ENCODE assay signal across 37 cellular contexts in the genomic region with DNA sequence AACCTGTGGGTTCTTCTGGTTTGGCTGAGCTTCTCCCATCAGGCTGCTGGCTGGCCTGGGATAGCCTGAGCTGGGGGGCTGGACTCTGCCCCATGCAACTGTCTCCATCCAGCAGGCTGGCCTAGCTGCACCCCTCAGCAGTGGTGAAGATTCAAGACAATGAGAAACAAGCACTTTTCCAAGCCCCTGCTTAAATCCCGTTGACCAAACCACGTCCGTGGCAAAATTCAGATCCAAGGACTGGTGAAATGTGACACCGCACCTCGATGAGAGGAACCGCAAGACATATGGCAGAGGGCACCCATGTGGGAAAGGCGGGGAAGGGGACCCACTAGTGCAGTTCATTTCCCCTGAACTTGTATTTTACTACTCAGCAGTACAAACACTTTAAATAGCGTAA. TPM values are rescaled to one million over a fixed set of nuclear protein-coding genes. Genes with fewer than 3 reads are reported as not detected.
"Had no signal": no experiment of that assay in that cellular context is flagged by ENCODE, and none has a peak within 500 bp of the region (broad histone marks: within the 10 kb centered on the region; RNA-seq: fewer than 3 reads in every experiment).

No MANE protein-coding gene starts in this region.

- H3K4me2 ChIP-seq: hepatocyte had no signal

- H3K36me3 Mint-ChIP-seq: immature natural killer cell; memory B cell; naive B cell; natural killer cell treated with Interleukin-12 subunit alpha and Interleukin-12 subunit beta and Interleukin-15 and Interleukin-18, amount 100 ng/mL, for 72 hours; stimulated activated memory B cell treated with anti-CD40 and anti-IgM and Interleukin-4, amounts not matched to agents 10 μg/mL and 1 μg/mL and 100 μg/mL, for 72 hours had no signal

- DNase-seq: dermis blood vessel endothelial cell; effector memory CD4-positive, alpha-beta T cell; foreskin keratinocyte; heart left ventricle; immature natural killer cell; naive B cell; occipital lobe; ovary; posterior cingulate gyrus; psoas muscle; right cardiac atrium; sigmoid colon; spleen; stimulated activated CD4-positive, alpha-beta T cell treated with anti-CD3 and anti-CD28 coated beads, Interleukin-4, amount 100 ng/mL, for 4 hours; stimulated activated naive CD8-positive, alpha-beta T cell treated with anti-CD3 and anti-CD28 coated beads, Interleukin-15, Interleukin-2, amounts not matched to agents 100 U/mL and 50 U/mL, for 24 hours; substantia nigra; testis; tibial artery had no signal

- H3K27ac ChIP-seq: coronary artery, esophagus muscularis mucosa, foreskin keratinocyte, gastroesophageal sphincter, heart left ventricle, hepatocyte, ovary, psoas muscle, sigmoid colon, skin epidermis, spleen, testis, tibial artery, upper lobe of left lung had no signal

- ATAC-seq: foreskin keratinocyte; gastroesophageal sphincter; heart left ventricle; left lobe of liver; natural killer cell treated with Interleukin-12 subunit alpha and Interleukin-12 subunit beta and Interleukin-15 and Interleukin-18, amount 100 ng/mL, for 72 hours; psoas muscle; right cardiac atrium; stimulated activated memory B cell treated with anti-CD40 and anti-IgM and Interleukin-4, amounts not matched to agents 10 μg/mL and 1 μg/mL and 100 μg/mL, for 72 hours; stimulated activated naive CD8-positive, alpha-beta T cell treated with anti-CD3 and anti-CD28 coated beads, Interleukin-15, Interleukin-2, amounts not matched to agents 100 U/mL and 50 U/mL, for 24 hours had no signal

- H3K4me1 Mint-ChIP-seq: memory B cell; naive B cell; stimulated activated memory B cell treated with anti-CD40 and anti-IgM and Interleukin-4, amounts not matched to agents 10 μg/mL and 1 μg/mL and 100 μg/mL, for 72 hours had no signal

- H3K4me1 ChIP-seq: esophagus muscularis mucosa, foreskin keratinocyte, gastroesophageal sphincter, heart left ventricle, psoas muscle, sigmoid colon, spleen, testis, tibial artery, upper lobe of left lung had no signal

- H3K27ac Mint-ChIP-seq: immature natural killer cell; memory B cell; naive B cell; natural killer cell treated with Interleukin-12 subunit alpha and Interleukin-12 subunit beta and Interleukin-15 and Interleukin-18, amount 100 ng/mL, for 72 hours; stimulated activated memory B cell treated with anti-CD40 and anti-IgM and Interleukin-4, amounts not matched to agents 10 μg/mL and 1 μg/mL and 100 μg/mL, for 72 hours had no signal

- H3K27me3 ChIP-seq: esophagus muscularis mucosa, heart left ventricle, hepatocyte, ovary, sigmoid colon, testis, tibial artery, upper lobe of left lung had no signal

- H3K4me3 Mint-ChIP-seq: immature natural killer cell; memory B cell; naive B cell; natural killer cell treated with Interleukin-12 subunit alpha and Interleukin-12 subunit beta and Interleukin-15 and Interleukin-18, amount 100 ng/mL, for 72 hours; stimulated activated memory B cell treated with anti-CD40 and anti-IgM and Interleukin-4, amounts not matched to agents 10 μg/mL and 1 μg/mL and 100 μg/mL, for 72 hours had no signal

- H3K4me3 ChIP-seq: coronary artery, esophagus muscularis mucosa, gastroesophageal sphincter, heart left ventricle, hepatocyte, lung, ovary, psoas muscle, sigmoid colon, skin epidermis, spleen, testis, tibial artery, upper lobe of left lung had no signal

- H3K9me3 ChIP-seq: esophagus muscularis mucosa, gastroesophageal sphincter, heart left ventricle, ovary, psoas muscle, sigmoid colon, spleen, testis, tibial artery, upper lobe of left lung had no signal

- H3K36me3 ChIP-seq: esophagus muscularis mucosa, gastroesophageal sphincter, heart left ventricle, ovary, sigmoid colon, spleen, tibial artery, upper lobe of left lung had no signal

- H3K79me2 ChIP-seq: hepatocyte had no signal

- H2AFZ ChIP-seq: hepatocyte had no signal

- H3K9me3 Mint-ChIP-seq: memory B cell; naive B cell; natural killer cell treated with Interleukin-12 subunit alpha and Interleukin-12 subunit beta and Interleukin-15 and Interleukin-18, amount 100 ng/mL, for 72 hours; stimulated activated memory B cell treated with anti-CD40 and anti-IgM and Interleukin-4, amounts not matched to agents 10 μg/mL and 1 μg/mL and 100 μg/mL, for 72 hours had no signal

- FAIRE-seq: endothelial cell of umbilical vein, keratinocyte, urothelium cell line had no signal

RNA-seq across cellular contexts. Expression of gene PRSS38, which starts 25.7 kb away (rescaled TPM):
- total RNA-seq: dermis blood vessel endothelial cell; endothelial cell of umbilical vein; epithelial cell of proximal tubule; esophagus muscularis mucosa; fibroblast of lung; foreskin keratinocyte; gastroesophageal sphincter; heart left ventricle; hepatocyte; left lobe of liver; liver; lung; mononuclear cell; natural killer cell treated with Interleukin-12 subunit alpha and Interleukin-12 subunit beta and Interleukin-15 and Interleukin-18, amount 100 ng/mL, for 72 hours; occipital lobe; ovary; psoas muscle; renal cortical epithelial cell; right cardiac atrium; sigmoid colon; spleen; upper lobe of left lung had no signal
- polyA plus RNA-seq: endothelial cell of umbilical vein, fibroblast of lung, foreskin keratinocyte, heart left ventricle, hepatocyte, immature natural killer cell, keratinocyte, liver, lung, ovary, psoas muscle, right cardiac atrium, sigmoid colon, spleen had no signal
